Comparison of ENCODE assay signal across 34 cellular contexts in genomic region chr4:125649452-125649851, GRCh38.
"Had no signal": no experiment of that assay in that cellular context is flagged by ENCODE, and none has a peak within 500 bp of the region (broad histone marks: within the 10 kb centered on the region; RNA-seq: fewer than 3 reads in every experiment).

No MANE protein-coding gene starts in this region.

- H3K4me1 ChIP-seq: esophagus muscularis mucosa, foreskin keratinocyte, gastrocnemius medialis, heart left ventricle had no signal

- H3K27me3 ChIP-seq: brain microvascular endothelial cell, esophagus muscularis mucosa, foreskin keratinocyte, gastrocnemius medialis, heart left ventricle had no signal

- H3K4me3 Mint-ChIP-seq: activated B cell treated with CpG ODN at 0.5 μM for 24 hours; activated CD8-positive, alpha-beta T cell treated with anti-CD3 and anti-CD28 coated beads for 36 hours; activated naive CD8-positive, alpha-beta T cell; activated T-cell treated with anti-CD3 and anti-CD28 coated beads, Interleukin-2, amount 50 U/mL, for 4 hours; activated T-helper 17 cell treated with anti-CD3 and anti-CD28 coated beads, Interleukin-2, amount 50 U/mL, for 72 hours; dendritic cell treated with granulocyte-macrophage colony-stimulating factor and Interleukin-4, amounts not matched to agents 40 ng/mL and 50 ng/mL, for 4 days; endodermal cell; T-helper 17 cell; T-helper 2 cell treated with Interferon-gamma antibody and Interleukin-4, amounts not matched to agents 5 μg/mL and 100 μg/mL, for 36 hours had no signal

- H3K27ac ChIP-seq: brain microvascular endothelial cell, coronary artery, dorsolateral prefrontal cortex, esophagus muscularis mucosa, foreskin keratinocyte, gastrocnemius medialis, heart left ventricle, WERI-Rb-1 had no signal

- H3K36me3 Mint-ChIP-seq: activated naive CD8-positive, alpha-beta T cell had no signal

- H3K4me1 Mint-ChIP-seq: activated B cell treated with CpG ODN at 0.5 μM for 24 hours; activated T-helper 17 cell treated with anti-CD3 and anti-CD28 coated beads, Interleukin-2, amount 50 U/mL, for 72 hours; endodermal cell; T-helper 17 cell had no signal

- DNase-seq: activated B cell treated with CpG ODN at 0.5 μM for 24 hours; activated CD4-positive, alpha-beta T cell treated with anti-CD3 and anti-CD28 coated beads for 48 hours; activated CD4-positive, alpha-beta T cell treated with anti-CD3 and anti-CD28 coated beads, Interleukin-2, amount 50 U/mL, for 1 hour; activated CD4-positive, alpha-beta T cell treated with anti-CD3 and anti-CD28 coated beads, Interleukin-2, amount 50 U/mL, for 48 hours; activated CD8-positive, alpha-beta memory T cell treated with anti-CD3 and anti-CD28 coated beads for 24 hours; activated CD8-positive, alpha-beta T cell treated with anti-CD3 and anti-CD28 coated beads for 36 hours; activated effector memory CD4-positive, alpha-beta T cell treated with Interleukin-2 at 50 U/mL for 16 hours; activated gamma-delta T cell treated with Interleukin-2 at 50 U/mL for 16 hours; activated naive CD4-positive, alpha-beta T cell treated with anti-CD3 and anti-CD28 coated beads, Interleukin-2, amount 50 U/mL, for 16 hours; activated naive CD4-positive, alpha-beta T cell treated with Interleukin-2 at 50 U/mL for 16 hours; activated T-cell treated with anti-CD3 and anti-CD28 coated beads, Interleukin-2, amount 50 U/mL, for 4 hours; amniotic stem cell; anterior cingulate cortex; brain microvascular endothelial cell; dorsolateral prefrontal cortex; effector memory CD4-positive, alpha-beta T cell; endodermal cell; erythroblast; foreskin keratinocyte; gastrocnemius medialis; glutamatergic neuron; heart left ventricle; T-helper 17 cell; T1000; WERI-Rb-1 had no signal

- H3K9me3 ChIP-seq: esophagus muscularis mucosa, gastrocnemius medialis, heart left ventricle had no signal

- FAIRE-seq: astrocyte, bronchial epithelial cell had no signal

- H3K27me3 Mint-ChIP-seq: activated B cell treated with CpG ODN at 0.5 μM for 24 hours; activated CD8-positive, alpha-beta T cell treated with anti-CD3 and anti-CD28 coated beads for 36 hours; activated naive CD8-positive, alpha-beta T cell; activated T-helper 17 cell treated with anti-CD3 and anti-CD28 coated beads, Interleukin-2, amount 50 U/mL, for 72 hours; dendritic cell treated with granulocyte-macrophage colony-stimulating factor and Interleukin-4, amounts not matched to agents 40 ng/mL and 50 ng/mL, for 4 days; T-helper 17 cell had no signal

- H3K27ac Mint-ChIP-seq: activated B cell treated with CpG ODN at 0.5 μM for 24 hours; activated CD8-positive, alpha-beta T cell treated with anti-CD3 and anti-CD28 coated beads for 36 hours; activated naive CD8-positive, alpha-beta T cell; activated T-helper 17 cell treated with anti-CD3 and anti-CD28 coated beads, Interleukin-2, amount 50 U/mL, for 72 hours; dendritic cell treated with granulocyte-macrophage colony-stimulating factor and Interleukin-4, amounts not matched to agents 40 ng/mL and 50 ng/mL, for 4 days; endodermal cell; T-helper 17 cell; T-helper 2 cell treated with Interferon-gamma antibody and Interleukin-4, amounts not matched to agents 5 μg/mL and 100 μg/mL, for 36 hours had no signal

- H3K4me3 ChIP-seq: coronary artery, dorsolateral prefrontal cortex, esophagus muscularis mucosa, gastrocnemius medialis, heart left ventricle had no signal

- ATAC-seq: activated CD4-positive, CD25-positive, alpha-beta regulatory T cell treated with anti-CD3 and anti-CD28 coated beads, Interleukin-2, amount 50 U/mL, for 24 hours; activated CD8-positive, alpha-beta T cell treated with anti-CD3 and anti-CD28 coated beads for 36 hours; activated T-cell treated with anti-CD3 and anti-CD28 coated beads, Interleukin-2, amount 50 U/mL, for 4 hours; activated T-helper 17 cell treated with anti-CD3 and anti-CD28 coated beads, Interleukin-2, amount 50 U/mL, for 72 hours; foreskin keratinocyte; gastrocnemius medialis; heart left ventricle; T-helper 17 cell had no signal

- H3K36me3 ChIP-seq: brain microvascular endothelial cell, esophagus muscularis mucosa, gastrocnemius medialis, heart left ventricle, WERI-Rb-1 had no signal
